In genomic region chr11:77104727-77105126, GRCh38 we compare ENCODE assay signal across 25 cellular contexts. TPM values are rescaled to one million over a fixed set of nuclear protein-coding genes. Genes with fewer than 3 reads are reported as not detected.
DNase-seq lines count a peak whose midpoint lies in the region; ATAC-seq, FAIRE-seq and TF ChIP-seq lines count a peak whose summit lies in the region.
"Had no signal": no experiment of that assay in that cellular context is flagged by ENCODE, and none has a peak within 500 bp of the region (broad histone marks: within the 10 kb centered on the region; RNA-seq: fewer than 3 reads in every experiment).

No MANE protein-coding gene starts in this region.

- H3K27me3 Mint-ChIP-seq in HFFc6 (ENCODE audit: insufficient read depth) = peaks cover 2% of the 10 kb centered on the region; the same call in 1 of the 2 replicates
- H3K27me3 Mint-ChIP-seq: CD4-positive, alpha-beta T cell had no signal

- in situ Hi-C loops in astrocyte of the spinal cord (cut with HindIII; ENCODE audit: low sequenced_read_pairs) = no loop called here

- peaks cover 6% of the 10 kb centered on the region for H3K36me3 Mint-ChIP-seq in HFFc6 (ENCODE audit: low read depth)
- H3K36me3 Mint-ChIP-seq: IgD-negative memory B cell had no signal

- TF ChIP-seq CTCF in HFFc6 (IDR thresholded peaks at IDR 0.05) (no peak), astrocyte of the spinal cord (IDR thresholded peaks at IDR 0.05; ENCODE audit: low read depth, low read length) (no peak), foreskin keratinocyte (conservative IDR thresholded peaks at IDR 0.05) (no peak)

- peaks cover 3% of the 10 kb centered on the region for H3K27me3 ChIP-seq in foreskin keratinocyte
- H3K27me3 ChIP-seq: BLaER1 had no signal

- H3K4me1 Mint-ChIP-seq in HFFc6 (ENCODE audit: low read depth) = peaks cover 48% of the 10 kb centered on the region
- H3K4me1 Mint-ChIP-seq: GM23338, IgD-negative memory B cell had no signal

- ATAC-seq in HG03139 (IDR thresholded peaks at IDR 0.05; ENCODE audit: unreplicated experiment) = no peak
- no peak for ATAC-seq in foreskin keratinocyte
- ATAC-seq: GM23338, HCT116 had no signal

- DNase-seq in HFFc6 = peak; percentile 22
- peak; percentile 18 for DNase-seq in astrocyte of the spinal cord (ENCODE audit: low read depth, low spot score)
- DNase-seq in glomerular visceral epithelial cell (ENCODE audit: extremely low spot score) = peak; percentile 47
- DNase-seq in urothelium cell line (ENCODE audit: low spot score) = no peak
- DNase-seq in foreskin keratinocyte = no peak
- no peak for DNase-seq in NOMO-1 treated with dmso at 0.1 percent for 144 hours (lab: John Stamatoyannopoulos, UW; ENCODE audit: unreplicated experiment)
- DNase-seq: Caco-2; CD4-positive, alpha-beta T cell; DMS 273 treated with DMSO at 0.1 percent for 48 hours; DMS79 treated with DMSO at 0.1 percent for 48 hours; Karpas-422; MV-4-11; NCI-H1105 treated with DMSO at 0.1 percent for 48 hours; NCI-H1694; NCI-H2081; NCI-H2171 treated with DMSO at 0.1 percent for 48 hours; NCI-H524 treated with DMSO at 0.1 percent for 48 hours; Right ventricle myocardium superior had no signal

- no peak overlapping the region for H3K27ac Mint-ChIP-seq in HFFc6
- H3K27ac Mint-ChIP-seq: CD4-positive, alpha-beta T cell; IgD-negative memory B cell had no signal

- no peak overlapping the region for H3K27ac ChIP-seq in foreskin keratinocyte

- H3K4me3 Mint-ChIP-seq in HFFc6 = no peak overlapping the region
- H3K4me3 Mint-ChIP-seq: CD4-positive, alpha-beta T cell; GM23338; IgD-negative memory B cell had no signal

- H3K9me3 Mint-ChIP-seq in HFFc6 = no peaks in the 10 kb centered on the region
- H3K9me3 Mint-ChIP-seq: CD4-positive, alpha-beta T cell; IgD-negative memory B cell had no signal

- no peak overlapping the region for H3K4me3 ChIP-seq in astrocyte of the spinal cord (ENCODE audit: low read depth, low read length)
- H3K4me3 ChIP-seq: BLaER1, GM23338 had no signal

- FAIRE-seq in urothelium cell line (lab: Jason Lieb, UNC) = peak; percentile 86

- no peaks in the 10 kb centered on the region for H3K4me1 ChIP-seq in foreskin keratinocyte
- H3K4me1 ChIP-seq: Caco-2 had no signal

RNA-seq across cellular contexts. Expression of gene OMP, which starts 2.1 kb away (rescaled TPM):
- under 1 TPM in 1 of 6 experiments, not detected in 5; 0.77 TPM for total RNA-seq in HFFc6 (2021; fragmentation: NEBNext Ultra II Directional; extraction: Animal tissue kit (Norgen Biotek cat#: 25700))
- total RNA-seq in foreskin keratinocyte = not detected in 2 replicates
- not detected in 2 replicates for polyA plus RNA-seq in foreskin keratinocyte
- total RNA-seq: CD4-positive, alpha-beta T cell; M059J; Right ventricle myocardium superior; SK-MEL-5 had no signal
- polyA plus RNA-seq: GM23338, IgD-negative memory B cell had no signal

RNA-seq across cellular contexts. Expression of gene MYO7A, which starts 23.3 kb away (rescaled TPM):
- under 1 TPM in 2 of 6 experiments, not detected in 4; 0.05 to 0.09 TPM for total RNA-seq in HFFc6 (2021; fragmentation: NEBNext Ultra II Directional; extraction: Animal tissue kit (Norgen Biotek cat#: 25700))
- total RNA-seq in foreskin keratinocyte = 0.27 and 0.35 TPM in 2 replicates
- polyA plus RNA-seq in foreskin keratinocyte = 0.22 and 0.25 TPM in 2 replicates
- total RNA-seq: M059J had no signal
- polyA plus RNA-seq: IgD-negative memory B cell had no signal

RNA-seq across cellular contexts. Expression of gene CAPN5, which starts 38.0 kb away (rescaled TPM):
- total RNA-seq in HFFc6 (2021; fragmentation: NEBNext Ultra II Directional; extraction: Animal tissue kit (Norgen Biotek cat#: 25700)) = 10 to 100 TPM; 20.7 to 32.7 (median 29.0) TPM
- 0.81 and 1.4 TPM in 2 replicates for total RNA-seq in foreskin keratinocyte
- 0.88 and 1.5 TPM in 2 replicates for polyA plus RNA-seq in foreskin keratinocyte

Comparison
In these comparisons a context has a peak if more than half of its experiments do, and no peak if none do; other contexts are left out.
1. DNase-seq: peak in HFFc6 (single experiment), astrocyte of the spinal cord (single experiment) and glomerular visceral epithelial cell (single experiment); none in urothelium cell line (single experiment), foreskin keratinocyte (0 of 2) and NOMO-1 treated with dmso at 0.1 percent for 144 hours (single experiment).